ENCODE assay signal across 18 cellular contexts in the genomic region with DNA sequence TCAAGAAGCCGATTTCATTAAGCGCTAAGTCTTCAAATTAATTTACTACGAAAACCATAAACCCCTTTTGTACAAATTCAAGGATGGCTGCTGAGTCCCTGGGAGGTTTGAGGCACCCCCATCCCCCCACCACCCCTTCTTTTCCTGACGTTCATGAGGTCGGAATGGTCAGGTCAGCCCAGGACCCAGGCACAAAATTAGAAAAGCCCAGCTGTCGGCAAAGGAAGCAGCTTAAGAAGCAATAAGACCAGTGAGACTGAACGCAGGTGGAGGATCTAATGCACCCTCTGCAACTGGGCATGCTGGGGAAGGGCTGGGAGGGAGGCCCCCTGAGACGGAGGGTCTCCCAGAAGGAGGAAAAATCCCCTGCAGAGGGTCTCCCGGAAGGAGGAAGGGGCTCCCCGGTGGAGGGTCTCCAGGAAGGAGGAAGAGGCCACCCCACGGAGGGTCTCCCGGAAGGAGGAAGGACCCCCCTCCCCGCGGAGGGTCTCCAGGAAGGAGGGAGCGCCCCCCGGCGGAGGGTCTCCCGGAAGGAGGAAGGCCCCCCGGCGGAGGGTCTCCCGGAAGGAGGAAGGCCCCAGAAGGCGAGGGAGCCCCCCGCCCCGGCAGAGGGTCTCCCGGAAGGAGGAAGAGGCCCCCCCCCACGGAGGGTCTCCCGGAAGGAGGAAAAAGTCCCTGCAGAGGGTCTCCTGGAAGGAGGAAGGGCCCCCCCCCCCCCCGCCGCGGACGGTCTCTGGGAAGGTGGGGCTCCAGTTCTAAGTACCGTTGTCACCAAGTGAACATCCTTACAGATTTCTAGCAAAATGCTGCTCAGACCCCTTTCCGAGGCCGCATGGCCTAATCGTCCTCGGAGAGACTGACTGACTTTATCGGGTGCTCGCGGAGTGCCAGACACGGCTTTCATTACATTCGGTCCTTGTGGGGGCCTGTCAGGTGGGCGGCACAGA.
A peak's percentile ranks its signal among the peaks of the same experiment; 100 is the strongest.
DNase-seq lines count a peak whose midpoint lies in the region; ATAC-seq and TF ChIP-seq lines count a peak whose summit lies in the region.
"Had no signal": no experiment of that assay in that cellular context is flagged by ENCODE, and none has a peak within 500 bp of the region (broad histone marks: within the 10 kb centered on the region; RNA-seq: fewer than 3 reads in every experiment).

No MANE protein-coding gene starts in this region.

- peaks cover 1 to 3% of the 10 kb centered on the region in 2 donors for H3K36me3 Mint-ChIP-seq in CD14-positive monocyte

- H4K91ac ChIP-seq in mesenchymal stem cell (ENCODE audit: low read length), result no peak overlapping the region

- no peak overlapping the region for H3K4me3 Mint-ChIP-seq in CD14-positive monocyte
- H3K4me3 Mint-ChIP-seq: GM23338 had no signal

- no peak overlapping the region for H3K4me2 ChIP-seq in mesenchymal stem cell (ENCODE audit: low read length, poor library complexity, severe bottlenecking)
- H3K4me2 ChIP-seq: GM23338, SK-N-SH had no signal

- TF ChIP-seq EP300 in suprapubic skin (IDR thresholded peaks at IDR 0.05), result no peak

- H2AK5ac ChIP-seq in mesenchymal stem cell (ENCODE audit: low read length, severe bottlenecking), result no peak overlapping the region

- H3K9ac ChIP-seq in SK-N-MC (ENCODE audit: insufficient read length) (peak overlapping the region; percentile 74), mesenchymal stem cell (ENCODE audit: low read length) (peak overlapping the region; percentile 59)
- H3K9ac ChIP-seq: SK-N-SH had no signal

- ATAC-seq in GM18511 (IDR thresholded peaks at IDR 0.05; ENCODE audit: unreplicated experiment), result no peak
- no peak for ATAC-seq in HG03025 (IDR thresholded peaks at IDR 0.05; ENCODE audit: low FRiP score, unreplicated experiment)
- ATAC-seq: GM23338, K562 had no signal

- peak overlapping the region in 2 of 7 donors; percentile 10 to 64 for H3K27ac Mint-ChIP-seq in CD14-positive monocyte
- H3K27ac Mint-ChIP-seq: GM23338 had no signal

- H3K27me3 Mint-ChIP-seq in CD14-positive monocyte (ENCODE audit: low read depth in 3 of 3), result peaks cover 10 to 19% (median 15%) of the 10 kb centered on the region in 3 donors

- H3K27ac ChIP-seq in SK-N-MC, result peak overlapping the region; percentile 95
- H3K27ac ChIP-seq in mesenchymal stem cell (ENCODE audit: low read length, poor library complexity, severe bottlenecking), result no peak overlapping the region
- H3K27ac ChIP-seq in suprapubic skin, result peak overlapping the region; percentile 24
- H3K27ac ChIP-seq: C4-2B had no signal

- no peak for TF ChIP-seq POLR2A in suprapubic skin (IDR thresholded peaks at IDR 0.05)

- no peak overlapping the region for H3K4ac ChIP-seq in mesenchymal stem cell (ENCODE audit: low read depth in 1 of 2, low read length in 2 of 2)

- H2BK5ac ChIP-seq in mesenchymal stem cell (ENCODE audit: low read depth, low read length, poor library complexity, severe bottlenecking), result no peak overlapping the region

- H3K4me3 ChIP-seq in SK-N-MC (peak overlapping the region; percentile 76), mesenchymal stem cell (ENCODE audit: insufficient read depth in 1 of 2, low read depth in 1 of 2, low read length in 2 of 2) (peak overlapping the region in 1 of 2 experiments; percentile 58), suprapubic skin (peak overlapping the region; percentile 26)
- H3K4me3 ChIP-seq: GM23338, K562 had no signal

- no peak overlapping the region for H3K14ac ChIP-seq in mesenchymal stem cell (ENCODE audit: low read length in 2 of 2)

- peak; percentile 15 for DNase-seq in CD14-positive monocyte (ENCODE audit: low spot score)
- DNase-seq in SK-N-MC (ENCODE audit: low read depth, low spot score), result no peak
- no peak for DNase-seq in mesenchymal stem cell
- peak; percentile 47 to 65 for DNase-seq in suprapubic skin (ENCODE audit: low spot score in 2 of 2)
- DNase-seq in hepatic stellate cell (ENCODE audit: low spot score), result no peak
- DNase-seq in NCI-H1417 treated with DMSO at 0.1 percent for 48 hours (lab: John Stamatoyannopoulos, UW), result no peak
- DNase-seq: AML-193, HCEC 1CT, NCI-H2081 treated with DMSO at 0.1 percent for 48 hours, NCI-H748 treated with DMSO at 0.1 percent for 48 hours, OCI-M1, SHP77, SK-N-SH had no signal

- 87% methylated on average over 33 of the region's 42 CpGs for WGBS in mesenchymal stem cell
- 65% methylated on average over 28 of the region's 42 CpGs for WGBS in suprapubic skin

- H3K9me3 Mint-ChIP-seq in CD14-positive monocyte, result peaks cover 6 to 19% (median 8%) of the 10 kb centered on the region in 7 donors

- no peak overlapping the region for H4K8ac ChIP-seq in mesenchymal stem cell (ENCODE audit: low read length)

- H3K4me1 ChIP-seq in mesenchymal stem cell (ENCODE audit: control insufficient read depth, insufficient read depth, low read depth, low read length), result no peaks in the 10 kb centered on the region
- H3K4me1 ChIP-seq in suprapubic skin, result peaks cover 20% of the 10 kb centered on the region

- no peak for TF ChIP-seq CTCF in CD14-positive monocyte (IDR thresholded peaks at IDR 0.05)
- TF ChIP-seq CTCF in suprapubic skin (IDR thresholded peaks at IDR 0.05), result no peak

- no peak overlapping the region for H2BK12ac ChIP-seq in mesenchymal stem cell (ENCODE audit: low read length in 2 of 2)

- H3K18ac ChIP-seq in mesenchymal stem cell (ENCODE audit: low read depth in 1 of 2, low read length in 2 of 2), result no peak overlapping the region

- H2BK120ac ChIP-seq in mesenchymal stem cell (ENCODE audit: low read depth, low read length), result no peak overlapping the region

- H2AFZ ChIP-seq in mesenchymal stem cell (ENCODE audit: low read depth, low read length), result no peak overlapping the region

- H3K9me3 ChIP-seq in SK-N-MC (ENCODE audit: low read depth, low read length), result no peaks in the 10 kb centered on the region; the same call in 1 of the 2 replicates
- H3K9me3 ChIP-seq in mesenchymal stem cell (ENCODE audit: control insufficient read depth, low read length), result peaks cover 9% of the 10 kb centered on the region
- H3K9me3 ChIP-seq in suprapubic skin, result no peaks in the 10 kb centered on the region
- H3K9me3 ChIP-seq: SK-N-SH had no signal

- intact Hi-C loops in CD14-positive monocyte (cut with micrococcal nuclease), result no loop called here

- H3K4me1 Mint-ChIP-seq in CD14-positive monocyte, result no peaks in the 10 kb centered on the region

- H3K36me3 ChIP-seq in SK-N-MC (ENCODE audit: insufficient read depth, low read length), result no peaks in the 10 kb centered on the region
- H3K36me3 ChIP-seq in mesenchymal stem cell (ENCODE audit: control insufficient read depth in 1 of 2, insufficient read depth in 2 of 2, low read depth in 1 of 2, low read length in 2 of 2), result no peaks in the 10 kb centered on the region
- H3K36me3 ChIP-seq in suprapubic skin, result no peaks in the 10 kb centered on the region

- no peak overlapping the region for H3K23ac ChIP-seq in mesenchymal stem cell (ENCODE audit: low read length in 2 of 2)

- H3K79me1 ChIP-seq in mesenchymal stem cell (replicated peaks; ENCODE audit: low read length, poor library complexity, severe bottlenecking), result no peaks in the 10 kb centered on the region

- H2BK15ac ChIP-seq in mesenchymal stem cell (ENCODE audit: low read depth, poor library complexity, severe bottlenecking), result no peak overlapping the region

- peaks cover 0 to 27% of the 10 kb centered on the region in 2 experiments for H3K27me3 ChIP-seq in mesenchymal stem cell (ENCODE audit: control insufficient read depth in 1 of 2, insufficient read depth in 1 of 2, low read length in 2 of 2)
- H3K27me3 ChIP-seq in suprapubic skin, result peaks cover 32% of the 10 kb centered on the region

Comparison
In these comparisons a context has a peak if more than half of its experiments do, and no peak if none do; other contexts are left out.
1. DNase-seq: peak in CD14-positive monocyte (single experiment) and suprapubic skin (2 of 2); none in SK-N-MC (single experiment), mesenchymal stem cell (single experiment), hepatic stellate cell (single experiment) and NCI-H1417 treated with DMSO at 0.1 percent for 48 hours (single experiment).